1 cellular context compared by ENCODE assay signal in the genomic region with DNA sequence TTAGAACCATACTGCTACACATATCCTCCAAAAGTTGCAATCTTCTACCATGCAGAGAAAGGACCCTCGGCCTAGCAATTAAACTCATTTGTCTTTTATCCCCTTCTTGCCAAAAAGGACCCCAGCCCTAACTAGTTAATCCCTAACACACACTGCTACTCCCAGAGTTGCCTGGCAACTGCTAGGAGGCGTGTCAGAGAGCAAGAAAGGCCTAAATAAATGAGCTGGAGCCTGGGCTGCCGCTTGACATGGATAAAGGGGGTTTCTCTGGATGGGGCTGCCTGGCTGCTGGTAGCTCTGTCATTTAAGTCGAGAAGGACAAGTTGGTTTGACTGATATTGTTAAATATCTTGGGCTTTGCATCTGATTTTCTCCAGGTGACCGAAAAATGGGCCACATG.
TF ChIP-seq lines count a peak whose summit lies in the region.

No MANE protein-coding gene starts in this region.

TF ChIP-seq in K562, 482 proteins besides CTCF, POLR2A, EP300 and RAD21:
- TF ChIP-seq, protein P1, sequence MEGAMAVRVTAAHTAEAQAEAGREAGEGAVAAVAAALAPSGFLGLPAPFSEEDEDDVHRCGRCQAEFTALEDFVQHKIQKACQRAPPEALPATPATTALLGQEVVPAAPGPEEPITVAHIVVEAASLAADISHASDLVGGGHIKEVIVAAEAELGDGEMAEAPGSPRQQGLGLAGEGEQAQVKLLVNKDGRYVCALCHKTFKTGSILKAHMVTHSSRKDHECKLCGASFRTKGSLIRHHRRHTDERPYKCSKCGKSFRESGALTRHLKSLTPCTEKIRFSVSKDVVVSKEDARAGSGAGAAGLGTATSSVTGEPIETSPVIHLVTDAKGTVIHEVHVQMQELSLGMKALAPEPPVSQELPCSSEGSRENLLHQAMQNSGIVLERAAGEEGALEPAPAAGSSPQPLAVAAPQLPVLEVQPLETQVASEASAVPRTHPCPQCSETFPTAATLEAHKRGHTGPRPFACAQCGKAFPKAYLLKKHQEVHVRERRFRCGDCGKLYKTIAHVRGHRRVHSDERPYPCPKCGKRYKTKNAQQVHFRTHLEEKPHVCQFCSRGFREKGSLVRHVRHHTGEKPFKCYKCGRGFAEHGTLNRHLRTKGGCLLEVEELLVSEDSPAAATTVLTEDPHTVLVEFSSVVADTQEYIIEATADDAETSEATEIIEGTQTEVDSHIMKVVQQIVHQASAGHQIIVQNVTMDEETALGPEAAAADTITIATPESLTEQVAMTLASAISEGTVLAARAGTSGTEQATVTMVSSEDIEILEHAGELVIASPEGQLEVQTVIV (CRISPR knock-in tag; IDR thresholded peaks at IDR 0.05; ENCODE audit: borderline replicate concordance), result no peak
- TF ChIP-seq RFX1 (IDR thresholded peaks at IDR 0.05), result peak; percentile 69
